8 cellular contexts compared by ENCODE assay signal in genomic region chr19:57279418-57280164, GRCh38. TPM values are rescaled to one million over a fixed set of nuclear protein-coding genes. Genes with fewer than 3 reads are reported as not detected.
DNase-seq lines count a peak whose midpoint lies in the region; ATAC-seq, FAIRE-seq and TF ChIP-seq lines count a peak whose summit lies in the region.

No MANE protein-coding gene starts in this region.

- no peak for FAIRE-seq in D721Med (lab: Jason Lieb, UNC)

- H3K27me3 ChIP-seq in mononuclear cell (ENCODE audit: insufficient read depth, low read length), result no peaks in the 10 kb centered on the region

- peaks cover 29% of the 10 kb centered on the region for H3K4me1 ChIP-seq in mononuclear cell (ENCODE audit: insufficient read depth, low read length)

- peak; percentile 75 for DNase-seq in D721Med (ENCODE audit: insufficient read length, low spot score)
- peak; percentile 74 for DNase-seq in HS-5 (ENCODE audit: low read depth)
- DNase-seq in NOMO-1 (lab: John Stamatoyannopoulos, UW; ENCODE audit: unreplicated experiment in 2 of 2), result peak; percentile 88 to 93
- DNase-seq in activated CD8-positive, alpha-beta memory T cell treated with anti-CD3 and anti-CD28 coated beads, Interleukin-2, amount 50 U/mL, for 24 hours (ENCODE audit: extremely low read depth), result peak; percentile 54
- peak; percentile 74 for DNase-seq in epithelial cell of proximal tubule (ENCODE audit: low read depth)
- DNase-seq in stimulated activated CD8-positive, alpha-beta memory T cell treated with anti-CD3 and anti-CD28 coated beads, Interleukin-2, amount 100 ng/mL, for 48 hours (ENCODE audit: low read depth in 2 of 2), result peak; percentile 63 to 71

- H3K9me3 ChIP-seq in mononuclear cell (ENCODE audit: low read depth, low read length), result no peaks in the 10 kb centered on the region

- peak overlapping the region; percentile 99 for H3K4me3 ChIP-seq in epithelial cell of proximal tubule (ENCODE audit: low read depth, low read length)
- H3K4me3 ChIP-seq in mononuclear cell (ENCODE audit: low read length), result peak overlapping the region; percentile 69

- peak; percentile 63 for ATAC-seq in GM21360 (IDR thresholded peaks at IDR 0.05; ENCODE audit: unreplicated experiment)

- TF ChIP-seq CTCF in D721Med (IDR thresholded peaks at IDR 0.05; ENCODE audit: insufficient read depth, missing control alignments) (peak; percentile 38), epithelial cell of proximal tubule (conservative IDR thresholded peaks at IDR 0.05; ENCODE audit: low read depth, low read length) (peak; percentile 48)

RNA-seq across cellular contexts. Expression of gene ZNF460, which starts 0.7 kb away (rescaled TPM):
- 17.0 and 30.3 TPM in 2 replicates for total RNA-seq in epithelial cell of proximal tubule
- 90.5 TPM for total RNA-seq in mononuclear cell

RNA-seq across cellular contexts. Expression of gene ZNF805, which starts 39.2 kb away (rescaled TPM):
- 4.3 and 7.8 TPM in 2 replicates for total RNA-seq in epithelial cell of proximal tubule
- 78.5 TPM for total RNA-seq in mononuclear cell

RNA-seq across cellular contexts. Expression of gene ZNF543, which starts 40.7 kb away (rescaled TPM):
- total RNA-seq in epithelial cell of proximal tubule (4.2 and 5.7 TPM in 2 replicates), mononuclear cell (5.6 TPM)

RNA-seq across cellular contexts. Expression of gene AURKC, which starts 48.8 kb away (rescaled TPM):
- 1.2 and 2.7 TPM in 2 replicates for total RNA-seq in epithelial cell of proximal tubule
- total RNA-seq in mononuclear cell, result 0.31 TPM

Comparison
In these comparisons a context has a peak if more than half of its experiments do, and no peak if none do; other contexts are left out.
1. Peak in every context shown above with its lines: DNase-seq, ATAC-seq and H3K4me3 ChIP-seq.